2 cellular contexts compared by ENCODE assay signal in genomic region chr3:8681349-8681748, GRCh38.
TF ChIP-seq lines count a peak whose summit lies in the region.

No MANE protein-coding gene starts in this region.

TF ChIP-seq in A549, 52 proteins besides CTCF, POLR2A, EP300 and RAD21:
- TF ChIP-seq BHLHE40 (IDR thresholded peaks at IDR 0.05; ENCODE audit: low read depth, low read length) (no peak), ZSCAN20 (CRISPR knock-in tag; IDR thresholded peaks at IDR 0.05) (no peak), KDM5A (IDR thresholded peaks at IDR 0.05) (no peak), MAX (IDR thresholded peaks at IDR 0.05) (no peak), HOXB5 (CRISPR knock-in tag; IDR thresholded peaks at IDR 0.05) (no peak), BCL3 (IDR thresholded peaks at IDR 0.05) (no peak), MAFK (IDR thresholded peaks at IDR 0.05; ENCODE audit: partially characterized antibody) (no peak), MAZ (IDR thresholded peaks at IDR 0.05; ENCODE audit: borderline replicate concordance, low read depth, low read length) (no peak), HDAC2 (IDR thresholded peaks at IDR 0.05) (no peak), NR3C1 (IDR thresholded peaks at IDR 0.05) (no peak), EHMT2 (IDR thresholded peaks at IDR 0.05; ENCODE audit: low read depth) (no peak), RNF2 (IDR thresholded peaks at IDR 0.05; ENCODE audit: borderline replicate concordance, low read depth) (no peak), ZNF302 (CRISPR knock-in tag; IDR thresholded peaks at IDR 0.05) (no peak), JUNB (IDR thresholded peaks at IDR 0.05) (no peak), HES2 (IDR thresholded peaks at IDR 0.05) (no peak), POLR2AphosphoS2 (conservative IDR thresholded peaks at IDR 0.05; ENCODE audit: low read length) (no peak), ESRRA (IDR thresholded peaks at IDR 0.05; ENCODE audit: borderline replicate concordance, low read length) (no peak), PHF8 (IDR thresholded peaks at IDR 0.05; ENCODE audit: borderline replicate concordance, low read depth) (no peak), CHD2 (IDR thresholded peaks at IDR 0.05; ENCODE audit: low read length, partially characterized antibody) (no peak), CEBPB (IDR thresholded peaks at IDR 0.05) (no peak)

TF ChIP-seq in H1, 55 proteins besides CTCF, POLR2A, EP300 and RAD21:
- TF ChIP-seq TBP (IDR thresholded peaks at IDR 0.05; ENCODE audit: low read depth, low read length) (no peak), SP2 (IDR thresholded peaks at IDR 0.05; ENCODE audit: low read length) (no peak), CHD2 (IDR thresholded peaks at IDR 0.05; ENCODE audit: low read length) (no peak), ATF3 (IDR thresholded peaks at IDR 0.05; ENCODE audit: insufficient read depth, low read depth, low read length) (no peak), SAP30 (IDR thresholded peaks at IDR 0.05; ENCODE audit: insufficient read depth, insufficient replicate concordance, low read length) (no peak), JUN (IDR thresholded peaks at IDR 0.05; ENCODE audit: low read depth, low read length) (no peak), POLR2AphosphoS5 (IDR thresholded peaks at IDR 0.05; ENCODE audit: low read depth, low read length) (no peak), SIRT6 (IDR thresholded peaks at IDR 0.05; ENCODE audit: low read length) (no peak), GTF2F1 (IDR thresholded peaks at IDR 0.05; ENCODE audit: borderline replicate concordance, low read depth, low read length) (no peak), NANOG (IDR thresholded peaks at IDR 0.05; ENCODE audit: insufficient read depth, low read depth, low read length, poor library complexity, severe bottlenecking) (no peak), YY1 (IDR thresholded peaks at IDR 0.05; ENCODE audit: low read depth, low read length) (no peak), RNF2 (IDR thresholded peaks at IDR 0.05; ENCODE audit: borderline replicate concordance, low read depth, low read length, missing control alignments, poor library complexity, severe bottlenecking) (no peak), SP4 (IDR thresholded peaks at IDR 0.05; ENCODE audit: low read length) (no peak), PHF8 (conservative IDR thresholded peaks at IDR 0.05; ENCODE audit: low read depth, low read length) (no peak), EGR1 (IDR thresholded peaks at IDR 0.05; ENCODE audit: borderline replicate concordance, low read depth, low read length) (no peak), BCL11A (IDR thresholded peaks at IDR 0.05; ENCODE audit: low read depth in 2 of 2, low read length in 2 of 2) (no peak)
